6 cellular contexts compared by ENCODE assay signal in the genomic region with DNA sequence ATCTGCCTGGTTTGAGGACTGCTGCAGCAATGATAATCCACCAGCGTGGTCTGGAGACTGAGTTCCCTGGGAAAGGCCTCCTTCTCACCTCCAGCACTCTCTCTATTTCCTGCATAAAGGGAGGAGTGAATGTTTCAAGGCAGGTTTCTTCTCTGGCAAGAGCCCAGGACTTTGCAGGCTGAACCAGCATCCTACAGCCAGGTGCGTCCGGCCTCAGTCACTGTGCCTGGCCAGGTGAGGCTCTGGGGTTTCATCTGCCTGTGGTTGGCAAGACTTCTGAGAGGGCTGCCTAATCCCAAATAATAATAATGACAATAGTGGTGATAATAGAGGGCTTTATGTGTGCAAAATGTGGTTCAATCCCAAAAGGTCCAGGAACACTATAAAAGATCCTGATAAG.
"Had no signal": no experiment of that assay in that cellular context is flagged by ENCODE, and none has a peak within 500 bp of the region (broad histone marks: within the 10 kb centered on the region; RNA-seq: fewer than 3 reads in every experiment).

No MANE protein-coding gene starts in this region.

- ATAC-seq: HepG2, K562 had no signal

- H3K4me3 ChIP-seq: K562 had no signal

- H3K27ac Mint-ChIP-seq: IgD-negative memory B cell had no signal

- H3K4me1 Mint-ChIP-seq: IgD-negative memory B cell had no signal

- H3K27ac ChIP-seq: HL-60 had no signal

- H3K36me3 Mint-ChIP-seq: IgD-negative memory B cell had no signal

- DNase-seq: IMR-90, KBM-7 had no signal

- H3K4me3 Mint-ChIP-seq: IgD-negative memory B cell had no signal
